Comparison of ENCODE assay signal across 26 cellular contexts in the genomic region with DNA sequence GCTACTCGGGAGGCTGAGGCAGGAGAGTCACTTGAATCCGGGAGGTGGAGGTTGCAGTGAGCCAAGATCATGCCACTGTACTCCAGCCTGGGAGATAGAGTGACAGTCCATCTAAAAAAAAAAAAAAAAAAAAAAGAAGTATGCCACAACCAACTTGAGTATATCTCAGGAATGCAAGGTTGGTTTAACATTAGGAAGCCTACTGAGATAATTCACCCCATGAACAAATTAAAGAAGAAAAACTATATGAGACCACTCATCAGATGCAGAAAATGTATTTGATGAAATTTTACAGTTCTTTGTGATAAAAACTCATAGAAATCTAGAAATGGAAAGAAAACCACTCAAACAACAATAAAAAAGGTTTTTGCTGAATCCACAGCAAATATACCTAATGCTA.
DNase-seq lines count a peak whose midpoint lies in the region; ATAC-seq, FAIRE-seq and TF ChIP-seq lines count a peak whose summit lies in the region.
"Had no signal": no experiment of that assay in that cellular context is flagged by ENCODE, and none has a peak within 500 bp of the region (broad histone marks: within the 10 kb centered on the region; RNA-seq: fewer than 3 reads in every experiment).

No MANE protein-coding gene starts in this region.

- intact Hi-C loops in K562 (cut with micrococcal nuclease) = no loop called here
- intact Hi-C loops in MCF 10A (cut with micrococcal nuclease) = no loop called here

- in situ Hi-C loops in K562 (cut with MboI) = no loop called here

- no peaks in the 10 kb centered on the region for H3K79me2 ChIP-seq in K562 (ENCODE audit: control insufficient read depth, insufficient read depth, low read length)

- no peaks in the 10 kb centered on the region for H3K27me3 Mint-ChIP-seq in MCF 10A (ENCODE audit: insufficient read depth, unreplicated experiment)
- H3K27me3 Mint-ChIP-seq: B cell; CD4-positive, alpha-beta T cell had no signal

- no peak for FAIRE-seq in K562 (lab: Jason Lieb, UNC)
- FAIRE-seq: A549, GM12878, GM12892, GM18507 had no signal

- H3K4me3 ChIP-seq in HEK293 (ENCODE audit: low read depth, low read length) = no peak overlapping the region
- H3K4me3 ChIP-seq in K562 = no peak overlapping the region
- H3K4me3 ChIP-seq: A549; BLaER1 treated with 17β-estradiol and CSF1 and Interleukin-3, amounts not matched to agents 10 nM and 100 nM; GM12878 had no signal

- BruUV-seq in K562 (replicated peaks; lab: Mats Ljungman, UMichigan) (no TSS peak), MCF 10A (replicated peaks; lab: Mats Ljungman, UMichigan) (no TSS peak)

- H3K4me3 Mint-ChIP-seq in MCF 10A (ENCODE audit: unreplicated experiment) = no peak overlapping the region
- H3K4me3 Mint-ChIP-seq: B cell; CD4-positive, alpha-beta T cell; CD8-positive, alpha-beta T cell had no signal

- H3K27me3 ChIP-seq in K562 (ENCODE audit: control insufficient read depth in 2 of 2, insufficient read depth in 2 of 2, low read length in 2 of 2) = no peaks in the 10 kb centered on the region
- H3K27me3 ChIP-seq: BLaER1 treated with 17β-estradiol and CSF1 and Interleukin-3, amounts not matched to agents 10 nM and 100 nM had no signal

- no peak overlapping the region for H3K27ac Mint-ChIP-seq in MCF 10A (ENCODE audit: low read depth, unreplicated experiment)
- H3K27ac Mint-ChIP-seq: B cell; CD4-positive, alpha-beta T cell; CD8-positive, alpha-beta T cell had no signal

- H3K4me1 ChIP-seq in HEK293 (ENCODE audit: control insufficient read depth, insufficient read depth, low read length) = peaks cover 14% of the 10 kb centered on the region
- H3K4me1 ChIP-seq in K562 (replicated peaks in 1 of 2; ENCODE audit: control insufficient read depth in 2 of 2, insufficient read depth in 2 of 2, low read length in 2 of 2) = no peaks in the 10 kb centered on the region
- H3K4me1 ChIP-seq: BLaER1 treated with 17β-estradiol and CSF1 and Interleukin-3, amounts not matched to agents 10 nM and 100 nM; Caco-2 had no signal

- H2AFZ ChIP-seq in K562 (ENCODE audit: low read depth, low read length) = no peak overlapping the region

- no peaks in the 10 kb centered on the region for H3K4me1 Mint-ChIP-seq in MCF 10A (ENCODE audit: insufficient read depth, unreplicated experiment)
- H3K4me1 Mint-ChIP-seq: B cell had no signal

- no peaks in the 10 kb centered on the region for H3K36me3 ChIP-seq in HEK293 (ENCODE audit: control insufficient read depth in 2 of 2, insufficient read depth in 1 of 2, low read length in 2 of 2)
- H3K36me3 ChIP-seq in K562 (ENCODE audit: control insufficient read depth, insufficient read depth, low read length) = no peaks in the 10 kb centered on the region
- H3K36me3 ChIP-seq: BLaER1 treated with 17β-estradiol and CSF1 and Interleukin-3, amounts not matched to agents 10 nM and 100 nM had no signal

- no peak for TF ChIP-seq POLR2A in K562 (conservative IDR thresholded peaks at IDR 0.05)

- H4K20me1 ChIP-seq in K562 (replicated peaks; ENCODE audit: control insufficient read depth, insufficient read depth, low read length) = no peaks in the 10 kb centered on the region
- H4K20me1 ChIP-seq: BLaER1 treated with 17β-estradiol and CSF1 and Interleukin-3, amounts not matched to agents 10 nM and 100 nM had no signal

- TF ChIP-seq CTCF in HEK293 (tag by site-specific recombination; IDR thresholded peaks at IDR 0.05) (no peak), K562 (IDR thresholded peaks at IDR 0.05 in 2 of 3, conservative IDR thresholded peaks at IDR 0.05 in 1 of 3; ENCODE audit: insufficient read depth in 2 of 3, low read depth in 1 of 3, low read length in 3 of 3) (no peak), MCF 10A (IDR thresholded peaks at IDR 0.05; ENCODE audit: unreplicated experiment) (no peak)

- H3K9me3 Mint-ChIP-seq in MCF 10A (ENCODE audit: unreplicated experiment) = peaks cover 21% of the 10 kb centered on the region

- no peak overlapping the region for H3K4me2 ChIP-seq in K562 (ENCODE audit: insufficient read depth, low read length)
- H3K4me2 ChIP-seq: A549; BLaER1 treated with 17β-estradiol and CSF1 and Interleukin-3, amounts not matched to agents 10 nM and 100 nM had no signal

- DNase-seq in DMS53 (lab: John Stamatoyannopoulos, UW) = peak; percentile 36
- no peak for DNase-seq in DMS53 treated with DMSO at 0.1 percent for 48 hours (lab: John Stamatoyannopoulos, UW; ENCODE audit: unreplicated experiment)
- DNase-seq in NCI-H2227 (lab: John Stamatoyannopoulos, UW; ENCODE audit: unreplicated experiment) = peak; percentile 21
- DNase-seq in NCI-H2227 treated with DMSO at 0.1 percent for 48 hours (lab: John Stamatoyannopoulos, UW) = no peak
- DNase-seq in K562 (ENCODE audit: extremely low read depth in 1 of 4, low spot score in 3 of 4) = no peak
- DNase-seq in activated CD4-positive, alpha-beta T cell treated with anti-CD3 and anti-CD28 coated beads, Interleukin-2, amount 50 U/mL, for 1 hour = no peak
- no peak for DNase-seq in MCF 10A (ENCODE audit: unreplicated experiment)
- DNase-seq: AML-193; Caco-2; CD4-positive, alpha-beta T cell; CD8-positive, alpha-beta T cell; DMS 273 treated with DMSO at 0.1 percent for 48 hours; DMS153; DMS79; DND-41; EL; GDM1 had no signal

- H3K9me1 ChIP-seq in K562 (ENCODE audit: control insufficient read depth, insufficient read depth, low read length) = no peaks in the 10 kb centered on the region

- no peak for ATAC-seq in K562
- ATAC-seq: A549; CD8-positive, alpha-beta T cell; GM12878 had no signal

- POLR2A ChIA-PET in HEK293 (lab: Yijun Ruan, JAX) = no interaction called here
- POLR2A ChIA-PET in K562 (lab: Yijun Ruan, JAX) = no interaction called here
- POLR2A ChIA-PET in MCF 10A (lab: Yijun Ruan, JAX) = no interaction called here

- TF ChIP-seq RAD21 in K562 (CRISPR knock-in tag; conservative IDR thresholded peaks at IDR 0.05 in 1 of 2, IDR thresholded peaks at IDR 0.05 in 1 of 2) = no peak

- H3K9ac ChIP-seq in K562 (ENCODE audit: insufficient read depth in 1 of 2, low read depth in 2 of 2, low read length in 2 of 2) = no peak overlapping the region
- H3K9ac ChIP-seq: BLaER1 treated with 17β-estradiol and CSF1 and Interleukin-3, amounts not matched to agents 10 nM and 100 nM had no signal

- no CpG with 5 or more reads among the region's 2 CpGs for WGBS in K562 (ENCODE audit: insufficient coverage, low coverage, missing lambda C conversion rate)

- H3K27ac ChIP-seq in HEK293 (ENCODE audit: extremely low read depth, low read depth, low read length) (no peak overlapping the region), K562 (ENCODE audit: extremely low read depth, low read depth, low read length) (no peak overlapping the region)
- H3K27ac ChIP-seq: 22Rv1; A549; BLaER1 treated with 17β-estradiol and CSF1 and Interleukin-3, amounts not matched to agents 10 nM and 100 nM; C4-2B had no signal

- TF ChIP-seq EP300 in K562 (IDR thresholded peaks at IDR 0.05; ENCODE audit: low read length) = no peak

- CTCF ChIA-PET in HEK293 (lab: Yijun Ruan, JAX) = no interaction called here
- CTCF ChIA-PET in K562 (lab: Yijun Ruan, JAX; ENCODE audit: low intra/inter-chr PET ratio) = no interaction called here
- CTCF ChIA-PET in MCF 10A (lab: Yijun Ruan, JAX) = no interaction called here

- H3K9me3 ChIP-seq in HEK293 (ENCODE audit: control insufficient read depth, insufficient read depth, low read depth, low read length) = no peaks in the 10 kb centered on the region
- no peaks in the 10 kb centered on the region for H3K9me3 ChIP-seq in K562 (replicated peaks; ENCODE audit: control insufficient read depth, insufficient read depth, low read depth, low read length)

- no peaks in the 10 kb centered on the region for H3K36me3 Mint-ChIP-seq in MCF 10A (ENCODE audit: insufficient read depth, unreplicated experiment)
- H3K36me3 Mint-ChIP-seq: CD8-positive, alpha-beta T cell had no signal

TF ChIP-seq in HEK293, 187 proteins besides CTCF, POLR2A, EP300 and RAD21:
- TF ChIP-seq ZNF404 (tag by site-specific recombination; IDR thresholded peaks at IDR 0.05) (no peak), SETDB1 (IDR thresholded peaks at IDR 0.05; ENCODE audit: insufficient read length, low read length) (peak; percentile 46)
TF ChIP-seq in HEK293: peak in this region for 1.

TF ChIP-seq in K562, 482 proteins besides CTCF, POLR2A, EP300 and RAD21:
- no peak for TF ChIP-seq U2AF1 (optimal IDR thresholded peaks at IDR 0.05; ENCODE audit: low read depth, low read length)
- TF ChIP-seq HCFC1 (IDR thresholded peaks at IDR 0.05; ENCODE audit: low read depth, low read length) = no peak
- no peak for TF ChIP-seq ZNF76 (CRISPR knock-in tag; IDR thresholded peaks at IDR 0.05; ENCODE audit: borderline replicate concordance)
- no peak for TF ChIP-seq HOMEZ (CRISPR knock-in tag; IDR thresholded peaks at IDR 0.05)
- TF ChIP-seq FOS (IDR thresholded peaks at IDR 0.05; ENCODE audit: extremely low read depth, insufficient read length) = no peak
- TF ChIP-seq ZNF324 (CRISPR knock-in tag; IDR thresholded peaks at IDR 0.05) = peak; percentile 91

Comparison
In these comparisons a context has a peak if more than half of its experiments do, and no peak if none do; other contexts are left out.
1. DNase-seq: peak in DMS53 (single experiment) and NCI-H2227 (single experiment); none in DMS53 treated with DMSO at 0.1 percent for 48 hours (single experiment), NCI-H2227 treated with DMSO at 0.1 percent for 48 hours (single experiment), K562 (0 of 4), activated CD4-positive, alpha-beta T cell treated with anti-CD3 and anti-CD28 coated beads, Interleukin-2, amount 50 U/mL, for 1 hour (single experiment) and MCF 10A (single experiment).